Comparison of ENCODE assay signal across 10 cellular contexts in genomic region chr5:141040093-141040762, GRCh38. TPM values are rescaled to one million over a fixed set of nuclear protein-coding genes. Genes with fewer than 3 reads are reported as not detected.
DNase-seq lines count a peak whose midpoint lies in the region; ATAC-seq, FAIRE-seq and TF ChIP-seq lines count a peak whose summit lies in the region.
"Had no signal": no experiment of that assay in that cellular context is flagged by ENCODE, and none has a peak within 500 bp of the region (broad histone marks: within the 10 kb centered on the region; RNA-seq: fewer than 3 reads in every experiment).

No MANE protein-coding gene starts in this region.

- H3K27ac Mint-ChIP-seq in activated naive CD4-positive, alpha-beta T cell treated with anti-CD3 and anti-CD28 coated beads, Interleukin-2, amount 10 ng/mL, durations not matched to agents 7 days and 5 days = no peak overlapping the region
- H3K27ac Mint-ChIP-seq in stimulated activated effector memory CD8-positive, alpha-beta T cell treated with anti-CD3 and anti-CD28 coated beads, Interleukin-12 subunit alpha, Interleukin-12 subunit beta, amount 100 ng/mL, for 72 hours = no peak overlapping the region

- no peak for TF ChIP-seq EP300 in neural cell (conservative IDR thresholded peaks at IDR 0.05; ENCODE audit: poor library complexity, severe bottlenecking)

- H3K9me3 Mint-ChIP-seq in activated naive CD4-positive, alpha-beta T cell treated with anti-CD3 and anti-CD28 coated beads, Interleukin-2, amount 10 ng/mL, durations not matched to agents 7 days and 5 days = peaks cover 3% of the 10 kb centered on the region
- H3K9me3 Mint-ChIP-seq in stimulated activated effector memory CD8-positive, alpha-beta T cell treated with anti-CD3 and anti-CD28 coated beads, Interleukin-12 subunit alpha, Interleukin-12 subunit beta, amount 100 ng/mL, for 72 hours = no peaks in the 10 kb centered on the region

- peak overlapping the region; percentile 78 for H3K4me2 ChIP-seq in neural cell (ENCODE audit: low read length)

- no peaks in the 10 kb centered on the region for H3K36me3 Mint-ChIP-seq in activated naive CD4-positive, alpha-beta T cell treated with anti-CD3 and anti-CD28 coated beads, Interleukin-2, amount 10 ng/mL, durations not matched to agents 7 days and 5 days
- H3K36me3 Mint-ChIP-seq in stimulated activated effector memory CD8-positive, alpha-beta T cell treated with anti-CD3 and anti-CD28 coated beads, Interleukin-12 subunit alpha, Interleukin-12 subunit beta, amount 100 ng/mL, for 72 hours = no peaks in the 10 kb centered on the region

- H3K4me3 ChIP-seq in neural cell (ENCODE audit: low read length) = peak overlapping the region; percentile 76

- CTCF ChIA-PET in activated naive CD4-positive, alpha-beta T cell treated with anti-CD3 and anti-CD28 coated beads, Interleukin-2, amount 10 ng/mL, durations not matched to agents 7 days and 5 days (lab: Charles Lee) = no interaction called here

- no peaks in the 10 kb centered on the region for H3K4me1 Mint-ChIP-seq in activated naive CD4-positive, alpha-beta T cell treated with anti-CD3 and anti-CD28 coated beads, Interleukin-2, amount 10 ng/mL, durations not matched to agents 7 days and 5 days
- H3K4me1 Mint-ChIP-seq in stimulated activated effector memory CD8-positive, alpha-beta T cell treated with anti-CD3 and anti-CD28 coated beads, Interleukin-12 subunit alpha, Interleukin-12 subunit beta, amount 100 ng/mL, for 72 hours = no peaks in the 10 kb centered on the region

- TF ChIP-seq CTCF in neural cell (IDR thresholded peaks at IDR 0.05; ENCODE audit: poor library complexity, severe bottlenecking) = peak; percentile 95

- peak overlapping the region; percentile 92 for H3K9ac ChIP-seq in neural cell (ENCODE audit: low read length)

- peak; percentile 91 for TF ChIP-seq RAD21 in neural cell (conservative IDR thresholded peaks at IDR 0.05)

- no peaks in the 10 kb centered on the region for H3K27me3 Mint-ChIP-seq in activated naive CD4-positive, alpha-beta T cell treated with anti-CD3 and anti-CD28 coated beads, Interleukin-2, amount 10 ng/mL, durations not matched to agents 7 days and 5 days

- DNase-seq in HTR-8/SVneo (ENCODE audit: insufficient read length, low spot score) (peak; percentile 45), NCI-H748 treated with DMSO at 0.1 percent for 48 hours (lab: John Stamatoyannopoulos, UW) (peak; percentile 92), epithelial cell of prostate (ENCODE audit: low read depth, low spot score) (peak; percentile 3), posterior vena cava (ENCODE audit: low spot score) (no peak), T-helper 9 cell (no peak)
- DNase-seq in activated naive CD4-positive, alpha-beta T cell treated with anti-CD3 and anti-CD28 coated beads, Interleukin-2, amount 10 ng/mL, durations not matched to agents 7 days and 5 days = no peak
- no peak for DNase-seq in stimulated activated effector memory CD8-positive, alpha-beta T cell treated with anti-CD3 and anti-CD28 coated beads, Interleukin-12 subunit alpha, Interleukin-12 subunit beta, amount 100 ng/mL, for 72 hours (ENCODE audit: low spot score in 2 of 2)

- no peaks in the 10 kb centered on the region for H3K36me3 ChIP-seq in neural cell (ENCODE audit: insufficient read depth, low read length)

- H3K9me3 ChIP-seq in neural cell (ENCODE audit: low read length) = no peaks in the 10 kb centered on the region

- H3K4me3 Mint-ChIP-seq in activated naive CD4-positive, alpha-beta T cell treated with anti-CD3 and anti-CD28 coated beads, Interleukin-2, amount 10 ng/mL, durations not matched to agents 7 days and 5 days = no peak overlapping the region
- no peak overlapping the region for H3K4me3 Mint-ChIP-seq in stimulated activated effector memory CD8-positive, alpha-beta T cell treated with anti-CD3 and anti-CD28 coated beads, Interleukin-12 subunit alpha, Interleukin-12 subunit beta, amount 100 ng/mL, for 72 hours

- no peaks in the 10 kb centered on the region for H3F3A ChIP-seq in neural cell (ENCODE audit: insufficient read depth, low read length, poor library complexity, severe bottlenecking)

- H2AFZ ChIP-seq in neural cell (ENCODE audit: low read depth, low read length) = peak overlapping the region; percentile 83

- no peaks in the 10 kb centered on the region for H3K27me3 ChIP-seq in neural cell (ENCODE audit: insufficient read depth, low read depth, low read length)

- H3K9me2 ChIP-seq in neural cell (ENCODE audit: insufficient read depth, low read length) = no peaks in the 10 kb centered on the region

- intact Hi-C loops in posterior vena cava (cut with DNase I) = no loop called here

- no peak for FAIRE-seq in HTR-8/SVneo (lab: Jason Lieb, UNC)

- H3K79me2 ChIP-seq in neural cell (replicated peaks; ENCODE audit: insufficient read depth, low read length) = no peaks in the 10 kb centered on the region

- H4K20me1 ChIP-seq in neural cell (ENCODE audit: insufficient read depth) = no peaks in the 10 kb centered on the region

- H3K27ac ChIP-seq in epithelial cell of prostate = peak overlapping the region; percentile 14
- H3K27ac ChIP-seq in neural cell (ENCODE audit: low read length) = peak overlapping the region; percentile 99

- no peak for ATAC-seq in stimulated activated effector memory CD8-positive, alpha-beta T cell treated with anti-CD3 and anti-CD28 coated beads, Interleukin-12 subunit alpha, Interleukin-12 subunit beta, amount 100 ng/mL, for 72 hours

TF ChIP-seq in neural cell, 6 proteins besides CTCF, POLR2A, EP300 and RAD21:
- TF ChIP-seq SMC3 (conservative IDR thresholded peaks at IDR 0.05; ENCODE audit: poor library complexity) = peak; percentile 98
- TF ChIP-seq POLR2AphosphoS5 (IDR thresholded peaks at IDR 0.05) = no peak

RNA-seq across cellular contexts. Expression of gene PCDHB1, which starts 10.9 kb away (rescaled TPM):
- polyA plus RNA-seq in neural cell = 0.10 TPM in 1 of 2 replicates, not detected in the other
- 0.12 and 0.24 TPM in 2 replicates for polyA minus RNA-seq in neural cell
- not detected for total RNA-seq in posterior vena cava
- total RNA-seq: LHCN-M2, pulmonary artery endothelial cell had no signal

RNA-seq across cellular contexts. Expression of gene PCDHB2, which starts 54.2 kb away (rescaled TPM):
- polyA plus RNA-seq in neural cell = 103 and 105 TPM in 2 replicates
- 193 and 195 TPM in 2 replicates for polyA minus RNA-seq in neural cell
- 1 to 10 TPM; 2.3 to 3.2 TPM for total RNA-seq in posterior vena cava

Comparison
In these comparisons a context has a peak if more than half of its experiments do, and no peak if none do; other contexts are left out.
1. DNase-seq: peak in HTR-8/SVneo (single experiment), NCI-H748 treated with DMSO at 0.1 percent for 48 hours (single experiment) and epithelial cell of prostate (single experiment); none in activated naive CD4-positive, alpha-beta T cell treated with anti-CD3 and anti-CD28 coated beads, Interleukin-2, amount 10 ng/mL, durations not matched to agents 7 days and 5 days (single experiment), posterior vena cava (single experiment), T-helper 9 cell (single experiment) and stimulated activated effector memory CD8-positive, alpha-beta T cell treated with anti-CD3 and anti-CD28 coated beads, Interleukin-12 subunit alpha, Interleukin-12 subunit beta, amount 100 ng/mL, for 72 hours (0 of 2).